Comparison of ENCODE assay signal across 24 cellular contexts in the genomic region with DNA sequence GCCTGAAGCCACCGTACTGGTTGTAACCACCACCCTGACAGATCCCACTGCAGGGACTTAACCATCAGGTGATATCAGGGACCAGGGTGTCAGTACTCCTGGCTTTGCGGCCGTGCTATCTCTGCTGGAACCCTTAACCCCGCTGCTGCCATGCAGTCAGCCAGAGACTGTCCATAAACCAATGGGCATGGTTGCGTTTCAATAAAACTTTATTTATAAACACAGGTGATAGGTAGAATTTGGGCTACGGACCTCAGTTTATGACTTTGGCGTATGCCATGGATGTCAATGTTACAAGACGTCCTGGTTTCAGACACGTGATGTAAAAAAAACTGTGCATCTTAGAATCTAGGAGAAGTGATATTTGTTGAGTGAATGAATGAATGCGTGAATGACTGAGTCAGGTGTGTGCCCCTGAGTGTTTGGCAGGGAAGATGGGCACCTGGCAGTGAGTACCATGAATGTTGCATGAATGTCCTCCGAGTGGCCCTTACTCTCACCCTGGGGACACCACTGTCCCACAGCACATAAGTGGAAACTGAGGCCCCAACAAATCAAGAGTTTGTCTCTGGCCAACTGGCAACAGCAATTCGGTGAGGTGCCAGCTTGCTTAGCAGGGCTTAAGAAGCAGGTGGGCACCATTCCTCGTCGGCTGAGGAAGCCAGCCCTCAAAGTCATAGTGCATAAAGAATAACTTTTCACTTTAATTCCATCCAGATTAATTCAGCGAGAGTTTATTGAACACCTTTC.
DNase-seq lines count a peak whose midpoint lies in the region; ATAC-seq, FAIRE-seq and TF ChIP-seq lines count a peak whose summit lies in the region.
"Had no signal": no experiment of that assay in that cellular context is flagged by ENCODE, and none has a peak within 500 bp of the region (broad histone marks: within the 10 kb centered on the region; RNA-seq: fewer than 3 reads in every experiment).

No MANE protein-coding gene starts in this region.

- H3K9me3 Mint-ChIP-seq in WTC11 (peaks cover 17% of the 10 kb centered on the region), nephron (peaks cover 3% of the 10 kb centered on the region)

- ATAC-seq in WTC11 (no peak), K562 (no peak)
- ATAC-seq: Panc1 had no signal

- DNase-seq in WTC11 (ENCODE audit: low spot score), result peak; percentile 3
- DNase-seq in K562 (ENCODE audit: extremely low read depth in 1 of 4, low spot score in 3 of 4), result no peak
- no peak for DNase-seq in urothelium cell line (ENCODE audit: low spot score)
- DNase-seq in brain microvascular endothelial cell, result no peak
- no peak for DNase-seq in RCC 7860 (ENCODE audit: low spot score)
- no peak for DNase-seq in NCI-H2081 treated with DMSO at 0.1 percent for 48 hours (lab: John Stamatoyannopoulos, UW)
- DNase-seq: C1 segment of cervical spinal cord; CD4-positive, alpha-beta memory T cell; COR-L47; DMS53; GOT3; HCEC 1CT; NCI-H1092; NCI-H1417 treated with DMSO at 0.1 percent for 48 hours; NCI-H1694 treated with DMSO at 0.1 percent for 48 hours; NCI-H2081; NCI-H2171; NCI-H226; NCI-H510A; NCI-H69; SK-N-SH had no signal

- no TSS peak for BruUV-seq in K562 (replicated peaks; lab: Mats Ljungman, UMichigan)

- peaks cover 21% of the 10 kb centered on the region for H3K4me1 Mint-ChIP-seq in WTC11
- peaks cover 57% of the 10 kb centered on the region for H3K4me1 Mint-ChIP-seq in nephron
- H3K4me1 Mint-ChIP-seq: CD4-positive, alpha-beta memory T cell; IgD-negative memory B cell had no signal

- TF ChIP-seq CTCF in WTC11 (IDR thresholded peaks at IDR 0.05) (no peak), K562 (IDR thresholded peaks at IDR 0.05 in 2 of 3, conservative IDR thresholded peaks at IDR 0.05 in 1 of 3; ENCODE audit: insufficient read depth in 2 of 3, low read depth in 1 of 3, low read length in 3 of 3) (no peak), nephron (IDR thresholded peaks at IDR 0.05; ENCODE audit: unreplicated experiment in 3 of 3) (no peak), brain microvascular endothelial cell (IDR thresholded peaks at IDR 0.05; ENCODE audit: low read depth, low read length, missing control alignments) (no peak)

- H2AFZ ChIP-seq in K562 (ENCODE audit: low read depth, low read length), result no peak overlapping the region

- H3K36me3 ChIP-seq in K562 (ENCODE audit: control insufficient read depth, insufficient read depth, low read length) (no peaks in the 10 kb centered on the region), brain microvascular endothelial cell (replicated peaks) (no peaks in the 10 kb centered on the region)

- in situ Hi-C loops in K562 (cut with MboI), result no loop called here
- in situ Hi-C loops in brain microvascular endothelial cell (cut with HindIII; ENCODE audit: low pct_ligation_motif_present, low sequenced_read_pairs), result no loop called here

- no peaks in the 10 kb centered on the region for H3K79me2 ChIP-seq in K562 (ENCODE audit: control insufficient read depth, insufficient read depth, low read length)

- WGBS in K562 (ENCODE audit: insufficient coverage, low coverage, missing lambda C conversion rate), result 6% methylated on average over 15 of the region's 15 CpGs

- H3K4me3 ChIP-seq in K562 (no peak overlapping the region), brain microvascular endothelial cell (ENCODE audit: low read depth, low read length) (no peak overlapping the region)

- H4K20me1 ChIP-seq in K562 (replicated peaks; ENCODE audit: control insufficient read depth, insufficient read depth, low read length), result peaks cover 4% of the 10 kb centered on the region; the same call in 1 of the 2 replicates

- H3K9me3 ChIP-seq in K562 (replicated peaks; ENCODE audit: control insufficient read depth, insufficient read depth, low read depth, low read length), result no peaks in the 10 kb centered on the region
- H3K9me3 ChIP-seq: SK-N-SH had no signal

- no peak for TF ChIP-seq RAD21 in K562 (CRISPR knock-in tag; conservative IDR thresholded peaks at IDR 0.05 in 1 of 2, IDR thresholded peaks at IDR 0.05 in 1 of 2)

- TF ChIP-seq POLR2A in K562 (conservative IDR thresholded peaks at IDR 0.05), result no peak

- intact Hi-C loops in K562 (cut with micrococcal nuclease), result no loop called here

- CTCF ChIA-PET in WTC11 (lab: Charles Lee) (interaction anchor here (1.1 kb wide), 1 partner anchor 274 kb away, joined by 3 read pairs; the partner anchor contains the start of gene GNAS), K562 (lab: Yijun Ruan, JAX; ENCODE audit: low intra/inter-chr PET ratio) (no interaction called here)

- H3K36me3 Mint-ChIP-seq in WTC11, result no peaks in the 10 kb centered on the region; the same call in none of the 2 replicates
- H3K36me3 Mint-ChIP-seq in nephron (ENCODE audit: low read depth), result no peaks in the 10 kb centered on the region
- H3K36me3 Mint-ChIP-seq: CD4-positive, alpha-beta memory T cell; IgD-negative memory B cell had no signal

- no peak for TF ChIP-seq EP300 in K562 (IDR thresholded peaks at IDR 0.05; ENCODE audit: low read length)

- H3K4me3 Mint-ChIP-seq in WTC11, result no peak overlapping the region
- no peak overlapping the region for H3K4me3 Mint-ChIP-seq in nephron
- H3K4me3 Mint-ChIP-seq: CD4-positive, alpha-beta memory T cell had no signal

- H3K4me1 ChIP-seq in K562 (replicated peaks in 1 of 2; ENCODE audit: control insufficient read depth in 2 of 2, insufficient read depth in 2 of 2, low read length in 2 of 2), result no peaks in the 10 kb centered on the region; a peak in 1 of 5 replicates

- no peak overlapping the region for H3K4me2 ChIP-seq in K562 (ENCODE audit: insufficient read depth, low read length)
- H3K4me2 ChIP-seq: SK-N-SH had no signal

- no peaks in the 10 kb centered on the region for H3K9me1 ChIP-seq in K562 (ENCODE audit: control insufficient read depth, insufficient read depth, low read length)

- H3K27ac Mint-ChIP-seq in WTC11, result no peak overlapping the region
- peak overlapping the region in 2 of 3 experiments; percentile 82 to 94 for H3K27ac Mint-ChIP-seq in nephron
- H3K27ac Mint-ChIP-seq: CD4-positive, alpha-beta memory T cell had no signal

- FAIRE-seq in K562 (lab: Jason Lieb, UNC), result no peak
- FAIRE-seq in urothelium cell line (lab: Jason Lieb, UNC), result peak; percentile 9
- FAIRE-seq in RCC 7860 (lab: Jason Lieb, UNC), result no peak

- H3K27me3 ChIP-seq in K562 (ENCODE audit: control insufficient read depth in 2 of 2, insufficient read depth in 2 of 2, low read length in 2 of 2) (peaks cover 40 to 69% of the 10 kb centered on the region in 2 experiments), brain microvascular endothelial cell (replicated peaks) (peaks cover 3% of the 10 kb centered on the region)

- H3K27ac ChIP-seq in K562 (ENCODE audit: extremely low read depth, low read depth, low read length) (no peak overlapping the region), brain microvascular endothelial cell (no peak overlapping the region)

- POLR2A ChIA-PET in WTC11 (lab: Charles Lee), result no interaction called here
- POLR2A ChIA-PET in K562 (lab: Yijun Ruan, JAX), result interaction anchor here (0.6 kb wide), 1 partner anchor 55 kb away, joined by 3 read pairs; no protein-coding TSS in a partner anchor

- peaks cover 6% of the 10 kb centered on the region for H3K27me3 Mint-ChIP-seq in WTC11 (ENCODE audit: low read depth)
- peaks cover 55% of the 10 kb centered on the region for H3K27me3 Mint-ChIP-seq in nephron (ENCODE audit: low read depth)

- H3K9ac ChIP-seq in K562 (ENCODE audit: insufficient read depth in 1 of 2, low read depth in 2 of 2, low read length in 2 of 2), result no peak overlapping the region
- H3K9ac ChIP-seq: SK-N-SH had no signal

TF ChIP-seq in WTC11, 78 proteins besides CTCF, POLR2A, EP300 and RAD21 (continues in another document):
- TF ChIP-seq, protein P1, sequence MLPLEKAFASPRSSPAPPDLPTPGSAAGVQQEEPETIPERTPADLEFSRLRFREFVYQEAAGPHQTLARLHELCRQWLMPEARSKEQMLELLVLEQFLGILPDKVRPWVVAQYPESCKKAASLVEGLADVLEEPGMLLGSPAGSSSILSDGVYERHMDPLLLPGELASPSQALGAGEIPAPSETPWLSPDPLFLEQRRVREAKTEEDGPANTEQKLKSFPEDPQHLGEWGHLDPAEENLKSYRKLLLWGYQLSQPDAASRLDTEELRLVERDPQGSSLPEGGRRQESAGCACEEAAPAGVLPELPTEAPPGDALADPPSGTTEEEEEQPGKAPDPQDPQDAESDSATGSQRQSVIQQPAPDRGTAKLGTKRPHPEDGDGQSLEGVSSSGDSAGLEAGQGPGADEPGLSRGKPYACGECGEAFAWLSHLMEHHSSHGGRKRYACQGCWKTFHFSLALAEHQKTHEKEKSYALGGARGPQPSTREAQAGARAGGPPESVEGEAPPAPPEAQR (CRISPR knock-in tag; IDR thresholded peaks at IDR 0.05), result no peak
- no peak for TF ChIP-seq ZNF232 (CRISPR knock-in tag; IDR thresholded peaks at IDR 0.05)

TF ChIP-seq in K562, 482 proteins besides CTCF, POLR2A, EP300 and RAD21 (continues in another document):
- TF ChIP-seq MCM2 (IDR thresholded peaks at IDR 0.05; ENCODE audit: low read depth), result no peak
